ENCODE assay signal across 14 cellular contexts in the genomic region with DNA sequence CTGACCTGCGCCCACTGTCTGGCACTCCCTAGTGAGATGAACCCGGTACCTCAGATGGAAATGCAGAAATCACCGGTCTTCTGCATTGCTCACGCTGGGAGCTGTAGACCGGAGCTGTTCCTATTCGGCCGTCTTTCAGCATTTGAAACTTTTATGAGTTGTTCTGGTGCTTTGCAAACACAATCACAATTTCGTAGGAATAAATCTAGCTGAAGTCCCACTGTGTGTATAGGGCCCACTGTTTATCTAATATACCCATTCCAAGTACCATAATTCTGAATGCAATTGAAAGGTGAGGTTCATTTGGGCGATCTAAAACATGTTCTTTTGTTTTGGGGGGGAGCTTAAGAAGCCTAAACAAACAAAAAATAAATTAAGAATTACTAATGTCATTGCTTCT.
A peak's percentile ranks its signal among the peaks of the same experiment; 100 is the strongest.
DNase-seq lines count a peak whose midpoint lies in the region; ATAC-seq and TF ChIP-seq lines count a peak whose summit lies in the region.
"Had no signal": no experiment of that assay in that cellular context is flagged by ENCODE, and none has a peak within 500 bp of the region (broad histone marks: within the 10 kb centered on the region; RNA-seq: fewer than 3 reads in every experiment).

No MANE protein-coding gene starts in this region.

- H3K9me3 ChIP-seq in heart left ventricle (no peaks in the 10 kb centered on the region), iPS-18a (ENCODE audit: control insufficient read depth, low read depth, low read length) (no peaks in the 10 kb centered on the region)
- H3K9me3 ChIP-seq: testis had no signal

- intact Hi-C loops in heart left ventricle (cut with DNase I): no loop called here
- intact Hi-C loops in left cardiac atrium (cut with DNase I): no loop called here
- intact Hi-C loops in posterior vena cava (cut with DNase I): no loop called here

- no peak for TF ChIP-seq POLR2A in heart left ventricle (IDR thresholded peaks at IDR 0.05)

- peak overlapping the region in 9 of 12 donors; percentile 7 to 43 (median 33) for H3K4me3 ChIP-seq in heart left ventricle
- peak overlapping the region; percentile 21 for H3K4me3 ChIP-seq in astrocyte of the cerebellum (ENCODE audit: low read depth, low read length)
- peak overlapping the region; percentile 55 for H3K4me3 ChIP-seq in iPS-18a (ENCODE audit: low read length)
- H3K4me3 ChIP-seq: testis had no signal

- no peak for TF ChIP-seq CTCF in heart left ventricle (IDR thresholded peaks at IDR 0.05)
- no peak for TF ChIP-seq CTCF in astrocyte of the cerebellum (IDR thresholded peaks at IDR 0.05; ENCODE audit: low read depth, low read length, missing control alignments)
- no peak for TF ChIP-seq CTCF in GM13976 (IDR thresholded peaks at IDR 0.05; ENCODE audit: borderline replicate concordance, control extremely low read depth, extremely low read depth, insufficient read depth, missing control alignments)

- no peaks in the 10 kb centered on the region for H3K4me1 ChIP-seq in heart left ventricle
- H3K4me1 ChIP-seq in iPS-18a (ENCODE audit: control insufficient read depth, low read depth, low read length): peaks cover 4% of the 10 kb centered on the region

- no peaks in the 10 kb centered on the region for H3K36me3 ChIP-seq in heart left ventricle
- H3K36me3 ChIP-seq in iPS-18a (ENCODE audit: control insufficient read depth, low read depth, low read length): no peaks in the 10 kb centered on the region

- 46 to 55% (median 52%) methylated on average over 8 to 9 of the region's 9 CpGs for WGBS in heart left ventricle, 4 donors

- DNase-seq in heart left ventricle (no peak), left cardiac atrium (no peak), astrocyte of the cerebellum (ENCODE audit: low read depth) (no peak), caudate nucleus (lab: John Stamatoyannopoulos, UW) (no peak), GM13976 (ENCODE audit: low spot score) (no peak), posterior vena cava (ENCODE audit: low spot score) (no peak)
- no peak for DNase-seq in activated T-cell treated with anti-CD3 and anti-CD28 coated beads, Interleukin-2, amount 50 U/mL, for 48 hours
- DNase-seq: activated T-cell treated with anti-CD3 and anti-CD28 coated beads, Interleukin-2, amount 50 U/mL, for 24 hours; amygdala; effector CD4-positive, alpha-beta T cell; NCI-H2081; occipital lobe; testis had no signal

- H3K27ac ChIP-seq in heart left ventricle (no peak overlapping the region), iPS-18a (ENCODE audit: low read length) (no peak overlapping the region), caudate nucleus (ENCODE audit: low read depth, low read length) (no peak overlapping the region)
- H3K27ac ChIP-seq: testis had no signal

- H3K9ac ChIP-seq in iPS-18a (ENCODE audit: low read length): peak overlapping the region; percentile 62

- in situ Hi-C loops in astrocyte of the cerebellum (cut with HindIII; ENCODE audit: low sequenced_read_pairs): no loop called here
- in situ Hi-C loops in GM13976 (cut with MboI; ENCODE audit: low sequenced_read_pairs, unreplicated experiment): no loop called here

- ATAC-seq in heart left ventricle: no peak
- no peak for ATAC-seq in left cardiac atrium

- H3K27me3 ChIP-seq in heart left ventricle (no peaks in the 10 kb centered on the region), iPS-18a (ENCODE audit: control insufficient read depth, insufficient read depth, low read length) (no peaks in the 10 kb centered on the region)
- H3K27me3 ChIP-seq: testis had no signal
